27 cellular contexts compared by ENCODE assay signal in genomic region chr11:94632356-94632755, GRCh38.
"Had no signal": no experiment of that assay in that cellular context is flagged by ENCODE, and none has a peak within 500 bp of the region (broad histone marks: within the 10 kb centered on the region; RNA-seq: fewer than 3 reads in every experiment).

No MANE protein-coding gene starts in this region.

- H3K27ac Mint-ChIP-seq: naive thymus-derived CD8-positive, alpha-beta T cell; natural killer cell treated with Interleukin-12 subunit alpha and Interleukin-12 subunit beta and Interleukin-15 and Interleukin-18, amount 100 ng/mL, for 72 hours; nephron progenitor cell; stimulated activated effector memory CD8-positive, alpha-beta T cell treated with anti-CD3 and anti-CD28 coated beads, Interleukin-12 subunit alpha, Interleukin-12 subunit beta, amount 100 ng/mL, for 72 hours; stimulated activated naive B cell treated with anti-CD40 and anti-IgM and Interleukin-4, amounts not matched to agents 10 μg/mL and 1 μg/mL and 100 μg/mL, for 72 hours; stimulated activated naive CD8-positive, alpha-beta T cell treated with anti-CD3 and anti-CD28 coated beads, Interleukin-15, Interleukin-2, amounts not matched to agents 100 ng/mL and 50 ng/mL, for 24 hours; type B pancreatic cell had no signal

- H3K4me1 Mint-ChIP-seq: neural crest cell; stimulated activated effector memory CD8-positive, alpha-beta T cell treated with anti-CD3 and anti-CD28 coated beads, Interleukin-12 subunit alpha, Interleukin-12 subunit beta, amount 100 ng/mL, for 72 hours; stimulated activated naive B cell treated with anti-CD40 and anti-IgM and Interleukin-4, amounts not matched to agents 10 μg/mL and 1 μg/mL and 100 μg/mL, for 72 hours had no signal

- H3K36me3 Mint-ChIP-seq: stimulated activated effector memory CD8-positive, alpha-beta T cell treated with anti-CD3 and anti-CD28 coated beads, Interleukin-12 subunit alpha, Interleukin-12 subunit beta, amount 100 ng/mL, for 72 hours; stimulated activated naive B cell treated with anti-CD40 and anti-IgM and Interleukin-4, amounts not matched to agents 10 μg/mL and 1 μg/mL and 100 μg/mL, for 72 hours; type B pancreatic cell had no signal

- H3K27ac ChIP-seq: neutrophil, pancreas, psoas muscle, right lobe of liver, sigmoid colon, stomach, thoracic aorta, thyroid gland, transverse colon, upper lobe of right lung, uterus had no signal

- H3K4me1 ChIP-seq: pancreas, psoas muscle, right lobe of liver, stomach, thyroid gland, transverse colon, uterus had no signal

- H3K4me3 Mint-ChIP-seq: naive thymus-derived CD8-positive, alpha-beta T cell; natural killer cell treated with Interleukin-12 subunit alpha and Interleukin-12 subunit beta and Interleukin-15 and Interleukin-18, amount 100 ng/mL, for 72 hours; nephron progenitor cell; neural crest cell; stimulated activated effector memory CD8-positive, alpha-beta T cell treated with anti-CD3 and anti-CD28 coated beads, Interleukin-12 subunit alpha, Interleukin-12 subunit beta, amount 100 ng/mL, for 72 hours; stimulated activated naive B cell treated with anti-CD40 and anti-IgM and Interleukin-4, amounts not matched to agents 10 μg/mL and 1 μg/mL and 100 μg/mL, for 72 hours; stimulated activated naive CD8-positive, alpha-beta T cell treated with anti-CD3 and anti-CD28 coated beads, Interleukin-15, Interleukin-2, amounts not matched to agents 100 ng/mL and 50 ng/mL, for 24 hours; type B pancreatic cell had no signal

- H3K36me3 ChIP-seq: neutrophil, pancreas, right lobe of liver, sigmoid colon, stomach, thoracic aorta, thyroid gland, transverse colon, upper lobe of right lung, uterus had no signal

- H3K27me3 ChIP-seq: neutrophil, pancreas, right lobe of liver, sigmoid colon, stomach, thyroid gland, transverse colon, upper lobe of right lung, uterus had no signal

- H3K4me3 ChIP-seq: pancreas, psoas muscle, right lobe of liver, sigmoid colon, stomach, thoracic aorta, thyroid gland, transverse colon, upper lobe of right lung, uterus had no signal

- ATAC-seq: naive thymus-derived CD8-positive, alpha-beta T cell; natural killer cell treated with Interleukin-12 subunit alpha and Interleukin-12 subunit beta and Interleukin-15 and Interleukin-18, amount 100 ng/mL, for 72 hours; pancreas; psoas muscle; right cardiac atrium; right lobe of liver; stimulated activated effector memory CD8-positive, alpha-beta T cell treated with anti-CD3 and anti-CD28 coated beads, Interleukin-12 subunit alpha, Interleukin-12 subunit beta, amount 100 ng/mL, for 72 hours; stimulated activated naive B cell treated with anti-CD40 and anti-IgM and Interleukin-4, amounts not matched to agents 10 μg/mL and 1 μg/mL and 100 μg/mL, for 72 hours; upper lobe of right lung had no signal

- DNase-seq: naive thymus-derived CD8-positive, alpha-beta T cell; nephron progenitor cell; nucleus accumbens; pancreas; psoas muscle; right cardiac atrium; right lobe of liver; sigmoid colon; small intestine; stimulated activated CD4-positive, alpha-beta T cell treated with anti-CD3 and anti-CD28 coated beads, Interleukin-15, amount 100 ng/mL, for 24 hours; stimulated activated CD4-positive, alpha-beta T cell treated with anti-CD3 and anti-CD28 coated beads, Interleukin-2, amount 100 ng/mL, for 24 hours; stimulated activated CD4-positive, alpha-beta T cell treated with anti-CD3 and anti-CD28 coated beads, Interleukin-2, amount 100 ng/mL, for 48 hours; stimulated activated CD4-positive, alpha-beta T cell treated with anti-CD3 and anti-CD28 coated beads, Interleukin-4, amount 100 ng/mL, for 24 hours; stimulated activated naive B cell treated with anti-CD40 and anti-IgM and Interleukin-4, amounts not matched to agents 10 μg/mL and 1 μg/mL and 100 μg/mL, for 72 hours; stimulated activated naive CD4-positive, alpha-beta T cell treated with Interleukin-2 at 50 U/mL for 16 hours; stomach; thyroid gland; transverse colon; upper lobe of right lung; uterus had no signal

- H3K9me3 Mint-ChIP-seq: natural killer cell treated with Interleukin-12 subunit alpha and Interleukin-12 subunit beta and Interleukin-15 and Interleukin-18, amount 100 ng/mL, for 72 hours; neural crest cell; stimulated activated effector memory CD8-positive, alpha-beta T cell treated with anti-CD3 and anti-CD28 coated beads, Interleukin-12 subunit alpha, Interleukin-12 subunit beta, amount 100 ng/mL, for 72 hours had no signal

- H3K27me3 Mint-ChIP-seq: stimulated activated naive CD8-positive, alpha-beta T cell treated with anti-CD3 and anti-CD28 coated beads, Interleukin-15, Interleukin-2, amounts not matched to agents 100 ng/mL and 50 ng/mL, for 24 hours; type B pancreatic cell had no signal
